ENCODE assay signal across 2 cellular contexts in genomic region chr3:13494463-13495350, GRCh38.
TF ChIP-seq lines count a peak whose summit lies in the region.

No MANE protein-coding gene starts in this region.

TF ChIP-seq in GM12878, 131 proteins besides CTCF, POLR2A, EP300 and RAD21:
- TF ChIP-seq SMC3 (IDR thresholded peaks at IDR 0.05; ENCODE audit: borderline replicate concordance, low read length) (0 out of 2 replicates have a peak, but pooled peaks have one; percentile 17), IKZF1 (conservative IDR thresholded peaks at IDR 0.05) (no peak)

TF ChIP-seq in liver, 16 proteins besides CTCF, POLR2A, EP300 and RAD21:
- TF ChIP-seq HNF4A (conservative IDR thresholded peaks at IDR 0.05): no peak
- no peak for TF ChIP-seq JUND (IDR thresholded peaks at IDR 0.05)
- TF ChIP-seq ATF3 (IDR thresholded peaks at IDR 0.05): no peak
- no peak for TF ChIP-seq GABPA (IDR thresholded peaks at IDR 0.05 in 1 of 2, conservative IDR thresholded peaks at IDR 0.05 in 1 of 2)
- TF ChIP-seq SP1 (IDR thresholded peaks at IDR 0.05): no peak
- TF ChIP-seq YY1 (IDR thresholded peaks at IDR 0.05): no peak
- TF ChIP-seq TAF1 (conservative IDR thresholded peaks at IDR 0.05): no peak
